12 cellular contexts compared by ENCODE assay signal in genomic region chr3:129974451-129975331, GRCh38. TPM values are rescaled to one million over a fixed set of nuclear protein-coding genes. Genes with fewer than 3 reads are reported as not detected.
DNase-seq lines count a peak whose midpoint lies in the region; TF ChIP-seq lines count a peak whose summit lies in the region.
"Had no signal": no experiment of that assay in that cellular context is flagged by ENCODE, and none has a peak within 500 bp of the region (broad histone marks: within the 10 kb centered on the region; RNA-seq: fewer than 3 reads in every experiment).

TRH (plus strand) TSS chr3:129974720; CDS start chr3:129975817, 1,097 bp downstream.

- no peak within 1 kb of the TSS for H3K27ac Mint-ChIP-seq in progenitor cell of endocrine pancreas

- WGBS in esophagus squamous epithelium, 2 donors, result 8 to 9% methylated on average over 6 to 7 of the region's 80 CpGs
- 6 to 8% (median 6%) methylated on average over 32 to 80 of the region's 80 CpGs for WGBS in adrenal gland, 4 donors

- H3K79me2 ChIP-seq in Karpas-422 (ENCODE audit: low read length), result no peaks in the 10 kb centered on the region

- H3K4me3 ChIP-seq in SK-N-MC (peak within 1 kb of the TSS; percentile 12; the same call in 1 of the 2 replicates), esophagus squamous epithelium (peak within 1 kb of the TSS in 3 of 4 donors; percentile 14 to 52 (median 28)), Karpas-422 (ENCODE audit: low read length) (no peak within 1 kb of the TSS), adrenal gland (peak within 1 kb of the TSS in 1 of 4 donors; percentile 32)
- H3K4me3 ChIP-seq: colonic mucosa had no signal

- H4K20me1 ChIP-seq in Karpas-422 (ENCODE audit: insufficient read depth, low read depth, low read length), result no peaks in the 10 kb centered on the region

- H3K27ac ChIP-seq in SK-N-MC (no peak within 1 kb of the TSS), esophagus squamous epithelium (no peak within 1 kb of the TSS), Karpas-422 (ENCODE audit: low read length) (no peak within 1 kb of the TSS), adrenal gland (no peak within 1 kb of the TSS)
- H3K27ac ChIP-seq: colonic mucosa, HL-60 had no signal

- H3K27me3 Mint-ChIP-seq in progenitor cell of endocrine pancreas, result peaks cover 85% of the 10 kb centered on the region

- H3K4me1 ChIP-seq in esophagus squamous epithelium (peaks cover 14 to 19% (median 15%) of the 10 kb centered on the region in 3 donors), Karpas-422 (ENCODE audit: low read length) (peaks cover under 1% of the 10 kb centered on the region; the same call in 1 of the 2 replicates), adrenal gland (replicated peaks in 1 of 2) (peaks cover 10 to 12% of the 10 kb centered on the region in 2 donors)
- H3K4me1 ChIP-seq: colonic mucosa had no signal

- no peaks in the 10 kb centered on the region for H3K9me3 ChIP-seq in SK-N-MC (ENCODE audit: low read depth, low read length)
- H3K9me3 ChIP-seq in esophagus squamous epithelium, result no peaks in the 10 kb centered on the region
- H3K9me3 ChIP-seq in Karpas-422 (ENCODE audit: low read length), result no peaks in the 10 kb centered on the region
- no peaks in the 10 kb centered on the region for H3K9me3 ChIP-seq in adrenal gland (replicated peaks in 1 of 3)
- H3K9me3 ChIP-seq: colonic mucosa had no signal

- TF ChIP-seq POLR2A in esophagus squamous epithelium (IDR thresholded peaks at IDR 0.05), result no peak
- no peak for TF ChIP-seq POLR2A in adrenal gland (IDR thresholded peaks at IDR 0.05)

- peaks cover 10% of the 10 kb centered on the region for H3K4me1 Mint-ChIP-seq in progenitor cell of endocrine pancreas (ENCODE audit: low read depth)

- no peaks in the 10 kb centered on the region for H3K9me2 ChIP-seq in Karpas-422 (replicated peaks; ENCODE audit: insufficient read depth, low read length)

- intact Hi-C loops in esophagus squamous epithelium (cut with DNase I) (no loop called here), adrenal gland (cut with DNase I) (no loop called here)

- no peak within 1 kb of the TSS for H2AFZ ChIP-seq in Karpas-422 (ENCODE audit: low read length)

- no peaks in the 10 kb centered on the region for H3K36me3 Mint-ChIP-seq in progenitor cell of endocrine pancreas (ENCODE audit: insufficient read depth)

- no peak within 1 kb of the TSS for H3K9ac ChIP-seq in SK-N-MC (ENCODE audit: insufficient read length)
- no peak within 1 kb of the TSS for H3K9ac ChIP-seq in Karpas-422 (ENCODE audit: low read length)

- peak; percentile 54 for DNase-seq in D341Med (ENCODE audit: low spot score)
- DNase-seq in SK-N-MC (ENCODE audit: low read depth, low spot score), result no peak
- DNase-seq in esophagus squamous epithelium (lab: John Stamatoyannopoulos, UW), result no peak
- peak; percentile 10 for DNase-seq in progenitor cell of endocrine pancreas (ENCODE audit: low spot score, unreplicated experiment)
- DNase-seq in DMS79 (lab: John Stamatoyannopoulos, UW), result no peak
- no peak for DNase-seq in Karpas-422
- DNase-seq in A172 (ENCODE audit: low spot score), result no peak
- DNase-seq in adrenal gland, result no peak
- DNase-seq: colonic mucosa had no signal

- peak within 1 kb of the TSS; percentile 62 for H3K4me3 Mint-ChIP-seq in progenitor cell of endocrine pancreas (ENCODE audit: low read depth)

- H3K36me3 ChIP-seq in SK-N-MC (ENCODE audit: insufficient read depth, low read length) (no peaks in the 10 kb centered on the region), esophagus squamous epithelium (no peaks in the 10 kb centered on the region), Karpas-422 (ENCODE audit: insufficient read depth, low read length) (no peaks in the 10 kb centered on the region), adrenal gland (replicated peaks in 1 of 2) (no peaks in the 10 kb centered on the region)
- H3K36me3 ChIP-seq: colonic mucosa had no signal

- no peak within 1 kb of the TSS for H3K4me2 ChIP-seq in Karpas-422 (ENCODE audit: low read depth, low read length, poor library complexity, severe bottlenecking)

- TF ChIP-seq CTCF in esophagus squamous epithelium (IDR thresholded peaks at IDR 0.05) (no peak), progenitor cell of endocrine pancreas (IDR thresholded peaks at IDR 0.05; ENCODE audit: unreplicated experiment) (no peak), adrenal gland (IDR thresholded peaks at IDR 0.05) (no peak)

- H3K9me3 Mint-ChIP-seq in progenitor cell of endocrine pancreas (ENCODE audit: low read depth), result no peaks in the 10 kb centered on the region

- H3K27me3 ChIP-seq in esophagus squamous epithelium (peaks cover 12 to 77% (median 25%) of the 10 kb centered on the region in 4 donors), Karpas-422 (ENCODE audit: low read length) (no peaks in the 10 kb centered on the region), adrenal gland (peaks cover 40% of the 10 kb centered on the region)

RNA-seq across cellular contexts. Expression of gene TRH, which starts in this region (rescaled TPM):
- not detected for total RNA-seq in esophagus squamous epithelium
- 0.24 and 0.36 TPM in 2 replicates for total RNA-seq in progenitor cell of endocrine pancreas
- not detected in 2 replicates for total RNA-seq in Karpas-422 (2014; rRNA removed; shearing (Covaris generic); ENCODE audit: low replicate concordance)
- not detected in 2 replicates for total RNA-seq in A172 (2014; rRNA removed; shearing (Covaris generic))
- total RNA-seq in adrenal gland, result not detected
- under 1 TPM in 1 of 3 donors, not detected in 2; 0.07 TPM for polyA plus RNA-seq in adrenal gland
- total RNA-seq: colonic mucosa, NCI-H460 had no signal
- polyA plus RNA-seq: liver had no signal

Comparison
In these comparisons a context has a peak if more than half of its experiments do, and no peak if none do; other contexts are left out.
1. Peak in DNase-seq in progenitor cell of endocrine pancreas; RNA of the gene not detected or under 1 TPM.